In genomic region chr12:46266869-46267617, GRCh38 we compare ENCODE assay signal across 8 cellular contexts. TPM values are rescaled to one million over a fixed set of nuclear protein-coding genes. Genes with fewer than 3 reads are reported as not detected.
A peak's percentile ranks its signal among the peaks of the same experiment; 100 is the strongest.
DNase-seq lines count a peak whose midpoint lies in the region; ATAC-seq lines count a peak whose summit lies in the region.

No MANE protein-coding gene starts in this region.

- peaks cover 32% of the 10 kb centered on the region for H3K4me1 Mint-ChIP-seq in activated CD4-positive, alpha-beta memory T cell treated with anti-CD3 and anti-CD28 coated beads for 36 hours (ENCODE audit: low read depth)

- H3K9me3 Mint-ChIP-seq in activated CD4-positive, alpha-beta memory T cell treated with anti-CD3 and anti-CD28 coated beads for 36 hours, result no peaks in the 10 kb centered on the region

- H3K36me3 Mint-ChIP-seq in activated CD4-positive, alpha-beta memory T cell treated with anti-CD3 and anti-CD28 coated beads for 36 hours, result peaks cover 13% of the 10 kb centered on the region

- peak; percentile 27 for DNase-seq in NCI-H1694 (lab: John Stamatoyannopoulos, UW)
- DNase-seq in activated CD4-positive, alpha-beta memory T cell treated with anti-CD3 and anti-CD28 coated beads for 36 hours, result peak; percentile 76
- peak; percentile 74 for DNase-seq in effector CD4-positive, alpha-beta T cell
- peak; percentile 66 to 83 for DNase-seq in lung microvascular endothelial cell (ENCODE audit: low read depth in 2 of 2)
- DNase-seq in stimulated activated CD4-positive, alpha-beta T cell treated with anti-CD3 and anti-CD28 coated beads, TNF-alpha, amount 100 ng/mL, for 4 hours (ENCODE audit: low read depth in 3 of 3), result peak; percentile 32 to 48 (median 33)

- peak overlapping the region; percentile 85 for H3K4me3 ChIP-seq in GM08714 (ENCODE audit: low read length)

- ATAC-seq in GM19455 (IDR thresholded peaks at IDR 0.05; ENCODE audit: unreplicated experiment) (no peak), HG03354 (IDR thresholded peaks at IDR 0.05; ENCODE audit: poor library complexity, severe bottlenecking, unreplicated experiment) (no peak)

- no peak overlapping the region for H3K27ac Mint-ChIP-seq in activated CD4-positive, alpha-beta memory T cell treated with anti-CD3 and anti-CD28 coated beads for 36 hours

- no peak overlapping the region for H3K4me3 Mint-ChIP-seq in activated CD4-positive, alpha-beta memory T cell treated with anti-CD3 and anti-CD28 coated beads for 36 hours

- no peaks in the 10 kb centered on the region for H3K27me3 Mint-ChIP-seq in activated CD4-positive, alpha-beta memory T cell treated with anti-CD3 and anti-CD28 coated beads for 36 hours

- intact Hi-C loops in activated CD4-positive, alpha-beta memory T cell treated with anti-CD3 and anti-CD28 coated beads for 36 hours (cut with micrococcal nuclease), result loop anchor here (1.0 to 5.0 kb wide), 7 partner anchors 14 to 1440 kb away; partner anchors contain the start of genes RPAP3 and SCAF11

- CTCF ChIA-PET in activated CD4-positive, alpha-beta memory T cell treated with anti-CD3 and anti-CD28 coated beads for 36 hours (lab: Charles Lee), result interaction anchor here (0.7 to 1.5 kb wide), 3 partner anchors 35 to 68 kb away, joined by 3 to 8 read pairs (median 4); no protein-coding TSS in a partner anchor

- POLR2A ChIA-PET in activated CD4-positive, alpha-beta memory T cell treated with anti-CD3 and anti-CD28 coated beads for 36 hours (lab: Charles Lee), result interaction anchor here (0.8 to 2.9 kb wide), 8 partner anchors 9 to 945 kb away, joined by 3 to 25 read pairs (median 4); no protein-coding TSS in a partner anchor

RNA-seq across cellular contexts. Expression of gene SLC38A1, which starts 1.8 kb away (rescaled TPM):
- total RNA-seq in activated CD4-positive, alpha-beta memory T cell treated with anti-CD3 and anti-CD28 coated beads for 36 hours, result 100 to 1,000 TPM; 142 TPM
- 92.0 and 157 TPM in 2 replicates for total RNA-seq in lung microvascular endothelial cell
